Comparison of ENCODE assay signal across 24 cellular contexts in genomic region chr12:113734503-113734902, GRCh38.
"Had no signal": no experiment of that assay in that cellular context is flagged by ENCODE, and none has a peak within 500 bp of the region (broad histone marks: within the 10 kb centered on the region; RNA-seq: fewer than 3 reads in every experiment).

No MANE protein-coding gene starts in this region.

- H3K27ac ChIP-seq: coronary artery, dorsolateral prefrontal cortex, esophagus muscularis mucosa, foreskin keratinocyte, gastroesophageal sphincter, heart right ventricle, left lung, lower lobe of right lung had no signal

- H3K36me3 ChIP-seq: esophagus muscularis mucosa, gastroesophageal sphincter, heart right ventricle, left lung, lower lobe of right lung had no signal

- FAIRE-seq: colon, endothelial cell of umbilical vein, frontal cortex, islet of Langerhans, keratinocyte had no signal

- ATAC-seq: foreskin keratinocyte, gastroesophageal sphincter, heart right ventricle, left cardiac atrium, left lung, left ventricle myocardium superior, lower lobe of right lung, mucosa of descending colon had no signal

- H3K9me3 ChIP-seq: left lung, lower lobe of right lung, mucosa of descending colon had no signal

- H3K4me3 Mint-ChIP-seq: mesothelial cell of epicardium, naive B cell had no signal

- H3K4me3 ChIP-seq: coronary artery, dorsolateral prefrontal cortex, esophagus muscularis mucosa, gastroesophageal sphincter, heart right ventricle, left lung, lower lobe of right lung, mucosa of descending colon had no signal

- H3K4me1 Mint-ChIP-seq: mesothelial cell of epicardium, naive B cell had no signal

- H3K27ac Mint-ChIP-seq: mesothelial cell of epicardium, naive B cell had no signal

- DNase-seq: dermis blood vessel endothelial cell; dorsolateral prefrontal cortex; effector CD4-positive, alpha-beta T cell; effector memory CD4-positive, alpha-beta T cell; foreskin keratinocyte; head of caudate nucleus; heart right ventricle; hippocampal formation; left cardiac atrium; left lung; left ventricle myocardium superior; lower lobe of right lung; mesenchymal stem cell; mucosa of descending colon; naive B cell had no signal

- H3K36me3 Mint-ChIP-seq: mesothelial cell of epicardium had no signal

- H3K4me1 ChIP-seq: esophagus muscularis mucosa, foreskin keratinocyte, gastroesophageal sphincter, heart right ventricle, left lung, lower lobe of right lung had no signal
